Comparison of ENCODE assay signal across 8 cellular contexts in the genomic region with DNA sequence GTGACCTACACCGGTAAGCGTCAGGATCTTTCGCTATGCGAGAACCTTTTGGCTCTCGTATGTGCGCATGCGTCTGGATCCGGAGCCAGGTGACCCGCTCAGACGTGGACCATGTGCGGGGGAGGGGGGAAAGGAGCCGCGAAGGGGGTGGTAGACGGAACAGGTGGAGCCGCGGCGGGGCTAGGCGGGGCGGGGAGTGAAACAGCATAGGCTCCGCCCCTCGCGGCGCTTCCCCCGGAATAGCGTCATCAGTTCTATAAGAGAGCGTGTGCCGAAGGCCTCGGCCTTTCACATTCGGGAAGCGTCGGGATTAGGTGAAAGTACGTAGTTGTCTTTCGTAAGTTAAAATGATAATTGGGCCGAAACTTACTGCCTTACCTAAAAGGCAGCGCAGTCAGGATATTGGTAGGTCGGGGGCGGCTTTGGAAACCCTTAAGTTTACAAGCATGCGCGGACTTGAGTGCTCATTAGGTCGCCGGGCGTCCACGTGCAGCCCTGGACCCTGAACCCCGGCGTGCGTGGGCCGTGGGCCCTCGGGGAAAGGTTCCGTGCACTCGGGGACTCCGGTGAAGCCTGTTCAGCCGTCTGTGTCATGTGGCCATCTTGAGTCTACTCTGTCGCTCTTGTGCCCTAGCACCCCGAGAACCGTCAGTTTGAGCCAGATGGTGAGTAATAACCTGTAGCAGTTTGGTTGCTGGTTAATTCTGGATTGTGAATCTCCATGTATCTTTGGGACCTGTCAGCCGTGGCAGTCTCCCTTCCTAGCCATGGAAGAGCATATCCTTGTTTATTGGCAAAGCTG.
DNase-seq lines count a peak whose midpoint lies in the region; ATAC-seq and TF ChIP-seq lines count a peak whose summit lies in the region.

No MANE protein-coding gene starts in this region.

- peaks cover 15% of the 10 kb centered on the region for H3K79me2 ChIP-seq in GM23338 (replicated peaks; ENCODE audit: insufficient read depth)
- peaks cover 23% of the 10 kb centered on the region for H3K79me2 ChIP-seq in fibroblast of lung (ENCODE audit: control insufficient read depth, insufficient read depth, low read length)

- POLR2A ChIA-PET in naive thymus-derived CD4-positive, alpha-beta T cell (lab: Charles Lee), result no interaction called here

- H3K4me3 Mint-ChIP-seq in GM23338, result peak overlapping the region; percentile 91
- peak overlapping the region; percentile 91 to 98 (median 94) for H3K4me3 Mint-ChIP-seq in naive thymus-derived CD4-positive, alpha-beta T cell
- H3K4me3 Mint-ChIP-seq in stimulated activated naive B cell treated with anti-CD40 and anti-IgM and Interleukin-4, amounts not matched to agents 10 μg/mL and 1 μg/mL and 100 μg/mL, for 72 hours, result peak overlapping the region; percentile 90 to 94

- TF ChIP-seq CTCF in GM23338 (conservative IDR thresholded peaks at IDR 0.05; ENCODE audit: low read depth in 2 of 2), result no peak
- no peak for TF ChIP-seq CTCF in fibroblast of lung (conservative IDR thresholded peaks at IDR 0.05 in 1 of 2, IDR thresholded peaks at IDR 0.05 in 1 of 2; ENCODE audit: low read depth in 1 of 2, low read length in 2 of 2)

- H3K27ac ChIP-seq in GM23338 (ENCODE audit: low read depth) (peak overlapping the region; percentile 93), fibroblast of lung (ENCODE audit: insufficient read depth, low read length) (peak overlapping the region; percentile 84)
- peak overlapping the region; percentile 94 for H3K27ac ChIP-seq in naive thymus-derived CD4-positive, alpha-beta T cell (ENCODE audit: low read depth, low read length)

- H3K9ac ChIP-seq in fibroblast of lung (ENCODE audit: insufficient read depth, low read length), result peak overlapping the region; percentile 70

- no peaks in the 10 kb centered on the region for H3K9me2 ChIP-seq in GM23338 (ENCODE audit: insufficient read depth)

- H3K27me3 ChIP-seq in GM23338 (ENCODE audit: insufficient read depth) (no peaks in the 10 kb centered on the region), fibroblast of lung (ENCODE audit: control insufficient read depth, insufficient read depth, low read length) (no peaks in the 10 kb centered on the region)
- H3K27me3 ChIP-seq in naive thymus-derived CD4-positive, alpha-beta T cell (ENCODE audit: control insufficient read depth in 2 of 2, insufficient read depth in 2 of 2, low read length in 2 of 2), result no peaks in the 10 kb centered on the region

- H3K9me3 Mint-ChIP-seq in GM23338, result peaks cover 3% of the 10 kb centered on the region; the same call in 2 of the 3 replicates
- H3K9me3 Mint-ChIP-seq in naive thymus-derived CD4-positive, alpha-beta T cell, result peaks cover 0 to 4% (median 0%) of the 10 kb centered on the region in 11 donors
- peaks cover 2 to 3% of the 10 kb centered on the region in 2 donors for H3K9me3 Mint-ChIP-seq in stimulated activated naive B cell treated with anti-CD40 and anti-IgM and Interleukin-4, amounts not matched to agents 10 μg/mL and 1 μg/mL and 100 μg/mL, for 72 hours

- H3K4me2 ChIP-seq in GM23338 (peak overlapping the region; percentile 96), fibroblast of lung (ENCODE audit: extremely low read depth, insufficient read depth, low read length) (peak overlapping the region; percentile 65)

- DNase-seq in Daoy (ENCODE audit: low read depth) (peak; percentile 94), GM23338 (ENCODE audit: low spot score) (peak; percentile 99), Kasumi-1 (lab: John Stamatoyannopoulos, UW) (peak; percentile 95 to 96), RKO (ENCODE audit: low spot score) (peak; percentile 95), fibroblast of lung (ENCODE audit: low read depth in 2 of 2) (peak; percentile 90 to 93)
- peak; percentile 94 to 96 for DNase-seq in activated T-helper 1 cell treated with anti-CD3 and anti-CD28 coated beads, Interleukin-2, amount 50 U/mL, for 16 hours (ENCODE audit: low read depth in 1 of 2, low spot score in 1 of 2)
- peak; percentile 91 to 99 (median 95) for DNase-seq in naive thymus-derived CD4-positive, alpha-beta T cell
- peak; percentile 96 for DNase-seq in stimulated activated naive B cell treated with anti-CD40 and anti-IgM and Interleukin-4, amounts not matched to agents 10 μg/mL and 1 μg/mL and 100 μg/mL, for 72 hours

- ATAC-seq in GM23338, result peak; percentile 87
- ATAC-seq in naive thymus-derived CD4-positive, alpha-beta T cell, result peak; percentile 98
- ATAC-seq in stimulated activated naive B cell treated with anti-CD40 and anti-IgM and Interleukin-4, amounts not matched to agents 10 μg/mL and 1 μg/mL and 100 μg/mL, for 72 hours (replicated peaks), result peak; percentile 93 to 97

- peaks cover 14% of the 10 kb centered on the region for H3K27me3 Mint-ChIP-seq in GM23338 (ENCODE audit: insufficient read depth, low read depth, poor library complexity)
- no peaks in the 10 kb centered on the region for H3K27me3 Mint-ChIP-seq in naive thymus-derived CD4-positive, alpha-beta T cell
- H3K27me3 Mint-ChIP-seq in stimulated activated naive B cell treated with anti-CD40 and anti-IgM and Interleukin-4, amounts not matched to agents 10 μg/mL and 1 μg/mL and 100 μg/mL, for 72 hours, result no peaks in the 10 kb centered on the region

- peaks cover 15% of the 10 kb centered on the region; the same call in 1 of the 2 replicates for H3K36me3 ChIP-seq in GM23338 (ENCODE audit: insufficient read depth)
- H3K36me3 ChIP-seq in fibroblast of lung (ENCODE audit: control insufficient read depth, insufficient read depth, low read length), result peaks cover 1% of the 10 kb centered on the region
- peaks cover 0 to 8% (median 0%) of the 10 kb centered on the region in 3 experiments for H3K36me3 ChIP-seq in naive thymus-derived CD4-positive, alpha-beta T cell (ENCODE audit: control insufficient read depth in 2 of 3, insufficient read depth in 3 of 3, low read length in 3 of 3)

- CTCF ChIA-PET in naive thymus-derived CD4-positive, alpha-beta T cell (lab: Charles Lee), result no interaction called here

- peaks cover 38% of the 10 kb centered on the region for H3K36me3 Mint-ChIP-seq in GM23338 (ENCODE audit: low read depth)
- peaks cover 0 to 25% (median 9%) of the 10 kb centered on the region in 5 donors for H3K36me3 Mint-ChIP-seq in naive thymus-derived CD4-positive, alpha-beta T cell
- H3K36me3 Mint-ChIP-seq in stimulated activated naive B cell treated with anti-CD40 and anti-IgM and Interleukin-4, amounts not matched to agents 10 μg/mL and 1 μg/mL and 100 μg/mL, for 72 hours, result peaks cover 42 to 48% of the 10 kb centered on the region in 2 donors

- peaks cover 23% of the 10 kb centered on the region for H3F3A ChIP-seq in GM23338 (replicated peaks; ENCODE audit: low read depth)

- peaks cover 5% of the 10 kb centered on the region; the same call in 1 of the 2 replicates for H4K20me1 ChIP-seq in GM23338 (replicated peaks; ENCODE audit: insufficient read depth)
- no peaks in the 10 kb centered on the region for H4K20me1 ChIP-seq in fibroblast of lung (ENCODE audit: control insufficient read depth, extremely low read depth, insufficient read depth, low read length)

- H3K9me3 ChIP-seq in fibroblast of lung (ENCODE audit: control insufficient read depth, insufficient read depth, low read depth, low read length), result no peaks in the 10 kb centered on the region
- H3K9me3 ChIP-seq in naive thymus-derived CD4-positive, alpha-beta T cell (ENCODE audit: control insufficient read depth in 2 of 3, low read length in 3 of 3), result no peaks in the 10 kb centered on the region

- intact Hi-C loops in naive thymus-derived CD4-positive, alpha-beta T cell (cut with micrococcal nuclease), result loop anchor here (1.0 to 10.0 kb wide), 14 partner anchors 12 to 1788 kb away; partner anchors contain the start of genes USP53 (in 2 of the 2), MAD2L1 (in 1 of the 2), METTL14 (in 1 of the 2) and PDE5A (in 1 of the 2)

- H3K27ac Mint-ChIP-seq in GM23338, result peak overlapping the region; percentile 99
- peak overlapping the region; percentile 93 to 99 (median 98) for H3K27ac Mint-ChIP-seq in naive thymus-derived CD4-positive, alpha-beta T cell
- peak overlapping the region; percentile 99 for H3K27ac Mint-ChIP-seq in stimulated activated naive B cell treated with anti-CD40 and anti-IgM and Interleukin-4, amounts not matched to agents 10 μg/mL and 1 μg/mL and 100 μg/mL, for 72 hours

- peaks cover 18% of the 10 kb centered on the region for H3K4me1 Mint-ChIP-seq in GM23338
- peaks cover 24 to 58% (median 48%) of the 10 kb centered on the region in 7 donors for H3K4me1 Mint-ChIP-seq in naive thymus-derived CD4-positive, alpha-beta T cell
- peaks cover 16 to 45% of the 10 kb centered on the region in 2 donors for H3K4me1 Mint-ChIP-seq in stimulated activated naive B cell treated with anti-CD40 and anti-IgM and Interleukin-4, amounts not matched to agents 10 μg/mL and 1 μg/mL and 100 μg/mL, for 72 hours

- H3K4me1 ChIP-seq in GM23338 (ENCODE audit: insufficient read depth) (peaks cover 23% of the 10 kb centered on the region), fibroblast of lung (ENCODE audit: control insufficient read depth, extremely low read depth, insufficient read depth, low read length) (peaks cover 2% of the 10 kb centered on the region)
- peaks cover 16 to 20% of the 10 kb centered on the region in 2 donors for H3K4me1 ChIP-seq in naive thymus-derived CD4-positive, alpha-beta T cell (ENCODE audit: control insufficient read depth in 2 of 2, insufficient read depth in 2 of 2, low read length in 2 of 2)

- H3K4me3 ChIP-seq in GM23338 (peak overlapping the region; percentile 95), fibroblast of lung (replicated peaks in 1 of 4; ENCODE audit: control extremely low read depth in 1 of 4, insufficient read depth in 1 of 4, low read depth in 3 of 4, low read length in 4 of 4) (peak overlapping the region; percentile 80 to 98 (median 83))
- peak overlapping the region; percentile 80 for H3K4me3 ChIP-seq in naive thymus-derived CD4-positive, alpha-beta T cell (ENCODE audit: low read length)

- H2AFZ ChIP-seq in GM23338 (peak overlapping the region; percentile 35; the same call in 1 of the 2 replicates), fibroblast of lung (ENCODE audit: low read length) (peak overlapping the region; percentile 87)

TF ChIP-seq in GM23338, 12 proteins besides CTCF, POLR2A, EP300 and RAD21 (continues in another document):
- TF ChIP-seq ZNF114 (CRISPR knock-in tag; IDR thresholded peaks at IDR 0.05), result no peak
- TF ChIP-seq EZH2phosphoT487 (IDR thresholded peaks at IDR 0.05; ENCODE audit: unreplicated experiment), result no peak
- peak; percentile 99 for TF ChIP-seq POLR2AphosphoS5 (IDR thresholded peaks at IDR 0.05; ENCODE audit: low read depth)
- no peak for TF ChIP-seq ZNF331 (CRISPR knock-in tag; IDR thresholded peaks at IDR 0.05; ENCODE audit: low read depth)
- TF ChIP-seq STAT1 (IDR thresholded peaks at IDR 0.05; ENCODE audit: unreplicated experiment), result no peak
- TF ChIP-seq CREB1 (CRISPR knock-in tag; IDR thresholded peaks at IDR 0.05; ENCODE audit: low read depth), result peak; percentile 85

Comparison
In these comparisons a context has a peak if more than half of its experiments do, and no peak if none do; other contexts are left out.
1. Peak in every context shown above with its lines: DNase-seq, ATAC-seq, H3K4me3 ChIP-seq and H3K27ac ChIP-seq.